In genomic region chr1:8870118-8870517, GRCh38 we compare ENCODE assay signal across 15 cellular contexts. TPM values are rescaled to one million over a fixed set of nuclear protein-coding genes. Genes with fewer than 3 reads are reported as not detected.
A peak's percentile ranks its signal among the peaks of the same experiment; 100 is the strongest.
DNase-seq lines count a peak whose midpoint lies in the region; ATAC-seq, FAIRE-seq and TF ChIP-seq lines count a peak whose summit lies in the region.
"Had no signal": no experiment of that assay in that cellular context is flagged by ENCODE, and none has a peak within 500 bp of the region (broad histone marks: within the 10 kb centered on the region; RNA-seq: fewer than 3 reads in every experiment).

No MANE protein-coding gene starts in this region.

- no peak for ATAC-seq in activated CD8-positive, alpha-beta T cell treated with anti-CD3 and anti-CD28 coated beads for 36 hours
- no peak for ATAC-seq in Right ventricle myocardium inferior

- peak overlapping the region; percentile 12 for H3K4me3 Mint-ChIP-seq in activated CD8-positive, alpha-beta T cell treated with anti-CD3 and anti-CD28 coated beads for 36 hours

- no peak for TF ChIP-seq CTCF in activated CD8-positive, alpha-beta T cell treated with anti-CD3 and anti-CD28 coated beads for 36 hours (IDR thresholded peaks at IDR 0.05)
- no peak for TF ChIP-seq CTCF in BE2C (IDR thresholded peaks at IDR 0.05; ENCODE audit: low read depth, low read length)

- H3K4me1 ChIP-seq in ACC112 (ENCODE audit: control insufficient read depth, insufficient read depth, low read length, unreplicated experiment) (peaks cover 63% of the 10 kb centered on the region), BE2C (no peaks in the 10 kb centered on the region)

- H3K27me3 ChIP-seq in ACC112 (ENCODE audit: insufficient read depth, low read length) (no peaks in the 10 kb centered on the region), BE2C (no peaks in the 10 kb centered on the region)
- H3K27me3 ChIP-seq: breast epithelium had no signal

- H3K27ac Mint-ChIP-seq in activated CD8-positive, alpha-beta T cell treated with anti-CD3 and anti-CD28 coated beads for 36 hours: peak overlapping the region; percentile 100

- no peaks in the 10 kb centered on the region for H3K27me3 Mint-ChIP-seq in activated CD8-positive, alpha-beta T cell treated with anti-CD3 and anti-CD28 coated beads for 36 hours

- H3K79me2 ChIP-seq in ACC112 (ENCODE audit: control insufficient read depth, insufficient read depth, low read length, unreplicated experiment): peaks cover 89% of the 10 kb centered on the region

- no peak; the same call in 1 of the 2 replicates for TF ChIP-seq POLR2A in GM12892 (IDR thresholded peaks at IDR 0.05; ENCODE audit: low read depth, low read length)

- H3K27ac ChIP-seq in ACC112 (ENCODE audit: low read depth, low read length): peak overlapping the region; percentile 74; the same call in 1 of the 2 replicates

- H3K36me3 ChIP-seq in ACC112 (ENCODE audit: insufficient read depth, low read length): peaks cover 82% of the 10 kb centered on the region
- peaks cover 95% of the 10 kb centered on the region for H3K36me3 ChIP-seq in BE2C

- CTCF ChIA-PET in activated CD8-positive, alpha-beta T cell treated with anti-CD3 and anti-CD28 coated beads for 36 hours (lab: Charles Lee): interaction anchor here (1.6 to 1.8 kb wide), 2 partner anchors 21 to 135 kb away, joined by 5 to 11 read pairs; no protein-coding TSS in a partner anchor

- in situ Hi-C loops in Caki2 (cut with HindIII; ENCODE audit: low pct_unique_long_range_greater_than_20kb, low sequenced_read_pairs): no loop called here

- no peaks in the 10 kb centered on the region for H3K9me3 ChIP-seq in BE2C
- H3K9me3 ChIP-seq: breast epithelium had no signal

- H3K9me3 Mint-ChIP-seq in activated CD8-positive, alpha-beta T cell treated with anti-CD3 and anti-CD28 coated beads for 36 hours: no peaks in the 10 kb centered on the region

- no peak for FAIRE-seq in GM12892 (lab: Jason Lieb, UNC)
- FAIRE-seq: kidney had no signal

- intact Hi-C loops in activated CD8-positive, alpha-beta T cell treated with anti-CD3 and anti-CD28 coated beads for 36 hours (cut with micrococcal nuclease): loop anchor here (10.0 kb wide), 1 partner anchor 55 kb away; no protein-coding TSS in a partner anchor
- intact Hi-C loops in Right ventricle myocardium inferior (cut with DNase I): no loop called here

- H3K4me3 ChIP-seq in ACC112 (ENCODE audit: low read depth, low read length) (no peak overlapping the region), BE2C (ENCODE audit: low read depth, low read length) (no peak overlapping the region)
- H3K4me3 ChIP-seq: breast epithelium had no signal

- no peak overlapping the region for H2AFZ ChIP-seq in ACC112 (ENCODE audit: low read length, unreplicated experiment)

- peaks cover 83% of the 10 kb centered on the region for H3K4me1 Mint-ChIP-seq in activated CD8-positive, alpha-beta T cell treated with anti-CD3 and anti-CD28 coated beads for 36 hours (ENCODE audit: low read depth)

- peaks cover 94% of the 10 kb centered on the region for H3K36me3 Mint-ChIP-seq in activated CD8-positive, alpha-beta T cell treated with anti-CD3 and anti-CD28 coated beads for 36 hours (ENCODE audit: low read depth)

- POLR2A ChIA-PET in activated CD8-positive, alpha-beta T cell treated with anti-CD3 and anti-CD28 coated beads for 36 hours (lab: Charles Lee): interaction anchor here (0.5 to 11.9 kb wide), 7 partner anchors 9 to 45 kb away, joined by 3 to 197 read pairs (median 8); partner anchors contain the start of gene ENO1

- DNase-seq in Caki2 (ENCODE audit: low read depth): peak; percentile 30
- DNase-seq in activated CD8-positive, alpha-beta T cell treated with anti-CD3 and anti-CD28 coated beads for 36 hours: no peak
- peak; percentile 65 for DNase-seq in kidney tubule cell (ENCODE audit: low spot score)
- no peak for DNase-seq in BE2C
- no peak for DNase-seq in NCI-H2171 (lab: John Stamatoyannopoulos, UW)
- no peak for DNase-seq in GM12892 (ENCODE audit: insufficient read length)
- no peak for DNase-seq in Right ventricle myocardium inferior (ENCODE audit: missing footprints)
- DNase-seq: glutamatergic neuron; kidney; NCI-H2081; NK-92 treated with Interleukin-12 subunit alpha and Interleukin-12 subunit beta, amount 100 ng/mL, for 24 hours; SHP77 treated with DMSO at 0.1 percent for 48 hours; stimulated activated naive CD4-positive, alpha-beta T cell treated with Interleukin-2 at 50 U/mL for 16 hours had no signal

RNA-seq across cellular contexts. Expression of gene ENO1, which starts 8.4 kb away (rescaled TPM):
- 3,891 and 4,382 TPM in 2 replicates for total RNA-seq in Caki2 (2014; rRNA removed; shearing (Covaris generic); ENCODE audit: low replicate concordance)
- 1,000 to 10,000 TPM; 4,199 to 4,245 TPM for total RNA-seq in activated CD8-positive, alpha-beta T cell treated with anti-CD3 and anti-CD28 coated beads for 36 hours
- polyA plus RNA-seq in BE2C (2012; ENCODE audit: insufficient read depth, insufficient read length, low read depth): 1,103 TPM
- 2,713 TPM for polyA plus RNA-seq in GM12892 (2012; ENCODE audit: missing spikeins)
- total RNA-seq in Right ventricle myocardium inferior: 169 TPM

RNA-seq across cellular contexts. Expression of gene RERE, which starts 52.7 kb away (rescaled TPM):
- 9.8 and 38.6 TPM in 2 replicates for total RNA-seq in Caki2 (2014; rRNA removed; shearing (Covaris generic); ENCODE audit: low replicate concordance)
- total RNA-seq in activated CD8-positive, alpha-beta T cell treated with anti-CD3 and anti-CD28 coated beads for 36 hours: 10 to 100 TPM; 45.8 to 57.1 TPM
- 44.0 TPM for polyA plus RNA-seq in BE2C (2012; ENCODE audit: insufficient read depth, insufficient read length, low read depth)
- polyA plus RNA-seq in GM12892 (2012; ENCODE audit: missing spikeins): 17.9 TPM
- total RNA-seq in Right ventricle myocardium inferior: 133 TPM

Comparison
In these comparisons a context has a peak if more than half of its experiments do, and no peak if none do; other contexts are left out.
1. DNase-seq: peak in Caki2 (single experiment) and kidney tubule cell (single experiment); none in activated CD8-positive, alpha-beta T cell treated with anti-CD3 and anti-CD28 coated beads for 36 hours (single experiment), BE2C (single experiment), NCI-H2171 (single experiment), GM12892 (single experiment) and Right ventricle myocardium inferior (single experiment).
2. RNA of gene ENO1, which starts 8.4 kb away (total RNA-seq): 3,891 to 4,382 TPM in Caki2 and 4,199 to 4,245 TPM in activated CD8-positive, alpha-beta T cell treated with anti-CD3 and anti-CD28 coated beads for 36 hours; 169 TPM in Right ventricle myocardium inferior (single experiment); every median in the first group is over 10 times any median in the second.